20 cellular contexts compared by ENCODE assay signal in genomic region chr1:77230051-77230450, GRCh38. TPM values are rescaled to one million over a fixed set of nuclear protein-coding genes. Genes with fewer than 3 reads are reported as not detected.
DNase-seq lines count a peak whose midpoint lies in the region; ATAC-seq and TF ChIP-seq lines count a peak whose summit lies in the region.
"Had no signal": no experiment of that assay in that cellular context is flagged by ENCODE, and none has a peak within 500 bp of the region (broad histone marks: within the 10 kb centered on the region; RNA-seq: fewer than 3 reads in every experiment).

No MANE protein-coding gene starts in this region.

- no peak overlapping the region for H3K27ac Mint-ChIP-seq in T-helper 17 cell
- H3K27ac Mint-ChIP-seq: CD4-positive, CD25-positive, alpha-beta regulatory T cell had no signal

- H3K27me3 Mint-ChIP-seq in T-helper 17 cell: no peaks in the 10 kb centered on the region

- H3K27me3 ChIP-seq in body of pancreas: no peaks in the 10 kb centered on the region
- no peaks in the 10 kb centered on the region for H3K27me3 ChIP-seq in skeletal muscle satellite cell (ENCODE audit: control insufficient read depth, insufficient read depth, low read length)

- no peak overlapping the region for H3K27ac ChIP-seq in body of pancreas

- no peak overlapping the region for H3K4me3 ChIP-seq in body of pancreas
- H3K4me3 ChIP-seq in skeletal muscle satellite cell (ENCODE audit: low read length): no peak overlapping the region
- H3K4me3 ChIP-seq: GM12878 had no signal

- peak; percentile 34 for DNase-seq in EH (ENCODE audit: low read depth)
- DNase-seq in body of pancreas: no peak
- peak; percentile 91 for DNase-seq in kidney glomerular epithelial cell (lab: John Stamatoyannopoulos, UW)
- no peak for DNase-seq in pons (ENCODE audit: low spot score)
- DNase-seq in T-helper 17 cell: no peak
- DNase-seq: CD4-positive, CD25-positive, alpha-beta regulatory T cell; DMS79 treated with DMSO at 0.1 percent for 48 hours; GDM1; GOT3; KBM-7; NCI-H1048; NCI-H1436 treated with DMSO at 0.1 percent for 48 hours; NCI-H2029 treated with DMSO at 0.1 percent for 48 hours; NCI-H2171 treated with DMSO at 0.1 percent for 48 hours; NCI-H446 treated with DMSO at 0.1 percent for 48 hours; NCI-H748 treated with DMSO at 0.1 percent for 48 hours; PC-3 had no signal

- no peak overlapping the region for H3K4me2 ChIP-seq in skeletal muscle satellite cell (ENCODE audit: low read length)

- no peak for TF ChIP-seq CTCF in body of pancreas (IDR thresholded peaks at IDR 0.05)

- WGBS in body of pancreas, 2 donors: 69 to 78% methylated on average over 1 of the region's 1 CpG

- H3K4me3 Mint-ChIP-seq in T-helper 17 cell: no peak overlapping the region
- H3K4me3 Mint-ChIP-seq: CD4-positive, CD25-positive, alpha-beta regulatory T cell had no signal

- peaks cover 4% of the 10 kb centered on the region for H3K4me1 ChIP-seq in body of pancreas
- peaks cover 10% of the 10 kb centered on the region for H3K4me1 ChIP-seq in skeletal muscle satellite cell (ENCODE audit: control insufficient read depth, insufficient read depth, low read length)

- ATAC-seq in body of pancreas (peak; percentile 48), GM19455 (IDR thresholded peaks at IDR 0.05; ENCODE audit: unreplicated experiment) (no peak), T-helper 17 cell (no peak)
- ATAC-seq: GM12878, PC-3 had no signal

- H3K9me3 ChIP-seq in body of pancreas (no peaks in the 10 kb centered on the region), skeletal muscle satellite cell (replicated peaks; ENCODE audit: low read length) (no peaks in the 10 kb centered on the region), T-helper 17 cell (ENCODE audit: control insufficient read depth, low read length, poor library complexity, severe bottlenecking) (no peaks in the 10 kb centered on the region)

- intact Hi-C loops in body of pancreas (cut with DNase I): no loop called here

- TF ChIP-seq POLR2A in body of pancreas (IDR thresholded peaks at IDR 0.05): no peak

- no peaks in the 10 kb centered on the region for H3K4me1 Mint-ChIP-seq in T-helper 17 cell

- H3K36me3 ChIP-seq in body of pancreas (replicated peaks in 1 of 2; ENCODE audit: insufficient read depth in 1 of 2, low read depth in 2 of 2) (no peaks in the 10 kb centered on the region), skeletal muscle satellite cell (ENCODE audit: insufficient read depth, low read length) (no peaks in the 10 kb centered on the region)

- peak overlapping the region; percentile 34 for H3K9ac ChIP-seq in skeletal muscle satellite cell (ENCODE audit: low read depth, low read length)

- no peaks in the 10 kb centered on the region for H3K36me3 Mint-ChIP-seq in T-helper 17 cell (ENCODE audit: low read depth)

RNA-seq across cellular contexts. Expression of gene PIGK, which starts 10.8 kb away (rescaled TPM):
- total RNA-seq in body of pancreas (1 to 10 TPM; 5.9 to 9.9 TPM), T-helper 17 cell (10 to 100 TPM; 15.6 to 16.6 TPM)
- 22.7 and 24.3 TPM in 2 replicates for total RNA-seq in skeletal muscle satellite cell (2012; rRNA removed)

RNA-seq across cellular contexts. Expression of gene AK5, which starts 51.8 kb away (rescaled TPM):
- not detected for total RNA-seq in body of pancreas
- total RNA-seq in skeletal muscle satellite cell (2012; rRNA removed): 17.7 and 28.4 TPM in 2 replicates
- 1 to 10 TPM; 2.7 to 5.5 TPM for total RNA-seq in T-helper 17 cell

Comparison
In these comparisons a context has a peak if more than half of its experiments do, and no peak if none do; other contexts are left out.
1. DNase-seq: peak in EH (single experiment) and kidney glomerular epithelial cell (single experiment); none in body of pancreas (0 of 4), pons (single experiment) and T-helper 17 cell (0 of 3).